In genomic region chr13:24080134-24080533, GRCh38 we compare ENCODE assay signal across 17 cellular contexts.
A peak's percentile ranks its signal among the peaks of the same experiment; 100 is the strongest.
DNase-seq lines count a peak whose midpoint lies in the region; ATAC-seq and TF ChIP-seq lines count a peak whose summit lies in the region.
"Had no signal": no experiment of that assay in that cellular context is flagged by ENCODE, and none has a peak within 500 bp of the region (broad histone marks: within the 10 kb centered on the region; RNA-seq: fewer than 3 reads in every experiment).

No MANE protein-coding gene starts in this region.

- ATAC-seq in GM23338 (no peak), upper lobe of left lung (ENCODE audit: low FRiP score in 2 of 2) (no peak), HG02678 (IDR thresholded peaks at IDR 0.05; ENCODE audit: unreplicated experiment) (no peak)

- no peak overlapping the region for H2BK5ac ChIP-seq in H9 (ENCODE audit: insufficient read length, low read length)

- H3K27ac ChIP-seq in GM23338 (ENCODE audit: low read depth) (no peak overlapping the region), H9 (ENCODE audit: insufficient read length, low read depth, low read length) (no peak overlapping the region), neural progenitor cell (no peak overlapping the region), upper lobe of left lung (no peak overlapping the region)

- no peak overlapping the region for H3K4me3 ChIP-seq in GM23338
- H3K4me3 ChIP-seq in fibroblast of villous mesenchyme (ENCODE audit: low read depth, low read length) = no peak overlapping the region
- H3K4me3 ChIP-seq in neural progenitor cell = no peak overlapping the region
- H3K4me3 ChIP-seq in upper lobe of left lung = no peak overlapping the region

- H3K27me3 Mint-ChIP-seq in GM23338 (ENCODE audit: insufficient read depth, low read depth, poor library complexity) = peaks cover 6% of the 10 kb centered on the region
- no peaks in the 10 kb centered on the region; the same call in 1 of the 2 replicates for H3K27me3 Mint-ChIP-seq in H9 (ENCODE audit: low read depth)
- peaks cover 4% of the 10 kb centered on the region for H3K27me3 Mint-ChIP-seq in neural progenitor cell (ENCODE audit: insufficient read depth, low read depth)

- H3K23me2 ChIP-seq in H9 (ENCODE audit: insufficient read length, low read depth, low read length, poor library complexity, severe bottlenecking) = no peaks in the 10 kb centered on the region

- H2AK5ac ChIP-seq in H9 (ENCODE audit: insufficient read length, low read length) = no peak overlapping the region

- H2BK120ac ChIP-seq in H9 (ENCODE audit: low read depth, low read length, poor library complexity, severe bottlenecking) = no peak overlapping the region

- no peak for DNase-seq in GM23338 (ENCODE audit: low spot score)
- no peak for DNase-seq in H9
- DNase-seq in fibroblast of villous mesenchyme (ENCODE audit: low read depth) = peak; percentile 31
- peak; percentile 42 for DNase-seq in neural progenitor cell (ENCODE audit: low spot score)
- DNase-seq in NCI-H82 (lab: John Stamatoyannopoulos, UW) = no peak
- no peak for DNase-seq in upper lobe of left lung
- DNase-seq in SIG-M5 treated with dmso at 0.1 percent for 504 hours (lab: John Stamatoyannopoulos, UW; ENCODE audit: unreplicated experiment) = no peak
- DNase-seq: C1 segment of cervical spinal cord; Calu3; CD4-positive, alpha-beta memory T cell; COR-L47; DMS53; DMS79 treated with DMSO at 0.1 percent for 48 hours; GF-D8; GOT3; HCEC 1CT had no signal

- no peak overlapping the region for H3K27ac Mint-ChIP-seq in GM23338
- H3K27ac Mint-ChIP-seq in H9 = no peak overlapping the region
- peak overlapping the region; percentile 69 for H3K27ac Mint-ChIP-seq in neural progenitor cell
- H3K27ac Mint-ChIP-seq: CD4-positive, alpha-beta memory T cell had no signal

- no peak for TF ChIP-seq POLR2A in upper lobe of left lung (IDR thresholded peaks at IDR 0.05)

- TF ChIP-seq EP300 in upper lobe of left lung (IDR thresholded peaks at IDR 0.05) = no peak

- peak overlapping the region; percentile 96 for H4K8ac ChIP-seq in H9 (replicated peaks; ENCODE audit: insufficient read length, low read depth, low read length)

- H3K36me3 ChIP-seq in GM23338 (ENCODE audit: insufficient read depth) (no peaks in the 10 kb centered on the region), neural progenitor cell (no peaks in the 10 kb centered on the region), upper lobe of left lung (no peaks in the 10 kb centered on the region)

- no peak overlapping the region for H3T11ph ChIP-seq in H9 (ENCODE audit: low read length)

- no peak overlapping the region for H3K18ac ChIP-seq in H9 (ENCODE audit: insufficient read length, low read depth, low read length)

- no peak overlapping the region for H3K9ac ChIP-seq in H9 (ENCODE audit: extremely low read depth, insufficient read length, low read length)
- H3K9ac ChIP-seq in neural progenitor cell = no peak overlapping the region

- H3K4me1 Mint-ChIP-seq in GM23338 = peaks cover 40% of the 10 kb centered on the region
- H3K4me1 Mint-ChIP-seq in H9 = peaks cover 29 to 37% of the 10 kb centered on the region in 2 experiments
- H3K4me1 Mint-ChIP-seq in neural progenitor cell = peaks cover 82% of the 10 kb centered on the region

- 0 out of 2 replicates have a peak, but pooled peaks cover 6% of the 10 kb centered on the region for H3F3A ChIP-seq in GM23338 (replicated peaks; ENCODE audit: low read depth)
- H3F3A ChIP-seq in neural progenitor cell (ENCODE audit: low read depth) = peaks cover 22% of the 10 kb centered on the region

- no peaks in the 10 kb centered on the region for H3K79me2 ChIP-seq in GM23338 (replicated peaks; ENCODE audit: insufficient read depth)
- H3K79me2 ChIP-seq in H9 (ENCODE audit: insufficient read depth, low read length) = no peaks in the 10 kb centered on the region
- no peaks in the 10 kb centered on the region for H3K79me2 ChIP-seq in neural progenitor cell (ENCODE audit: low read depth)

- WGBS in H9 (ENCODE audit: extremely low coverage, insufficient read length, low lambda C conversion rate) = no CpG with 5 or more reads among the region's 5 CpGs
- WGBS in upper lobe of left lung, 2 donors = 91 to 94% methylated on average over 5 of the region's 5 CpGs

- H3K4me1 ChIP-seq in GM23338 (ENCODE audit: insufficient read depth) = peaks cover 32% of the 10 kb centered on the region
- peaks cover 10% of the 10 kb centered on the region; the same call in 1 of the 2 replicates for H3K4me1 ChIP-seq in H9 (ENCODE audit: insufficient read depth, low read length)
- H3K4me1 ChIP-seq in neural progenitor cell = peaks cover 46% of the 10 kb centered on the region
- H3K4me1 ChIP-seq in upper lobe of left lung = peaks cover 9 to 17% (median 16%) of the 10 kb centered on the region in 4 donors

- no peak overlapping the region for H2BK20ac ChIP-seq in H9 (ENCODE audit: low read depth, low read length, poor library complexity, severe bottlenecking)

- H4K5ac ChIP-seq in H9 (ENCODE audit: insufficient read length, low read depth, low read length) = no peak overlapping the region

- H4K20me1 ChIP-seq in GM23338 (replicated peaks; ENCODE audit: insufficient read depth) = no peaks in the 10 kb centered on the region
- no peaks in the 10 kb centered on the region for H4K20me1 ChIP-seq in H9 (ENCODE audit: control insufficient read depth, insufficient read depth, insufficient read length)
- no peaks in the 10 kb centered on the region for H4K20me1 ChIP-seq in neural progenitor cell (ENCODE audit: low read depth)

- H3K23ac ChIP-seq in H9 (ENCODE audit: insufficient read length, low read depth, low read length) = no peak overlapping the region

- TF ChIP-seq CTCF in GM23338 (conservative IDR thresholded peaks at IDR 0.05; ENCODE audit: low read depth in 2 of 2) (no peak), H9 (conservative IDR thresholded peaks at IDR 0.05) (no peak), fibroblast of villous mesenchyme (IDR thresholded peaks at IDR 0.05; ENCODE audit: insufficient read depth, low read depth, low read length) (no peak), neural progenitor cell (IDR thresholded peaks at IDR 0.05) (no peak), upper lobe of left lung (IDR thresholded peaks at IDR 0.05) (no peak)

- H2BK12ac ChIP-seq in H9 (ENCODE audit: insufficient read length, low read depth, low read length) = no peak overlapping the region

- H3K9me2 ChIP-seq in GM23338 (ENCODE audit: insufficient read depth) = peaks cover 11% of the 10 kb centered on the region; the same call in 1 of the 2 replicates

- no peaks in the 10 kb centered on the region for H3K36me3 Mint-ChIP-seq in GM23338 (ENCODE audit: low read depth)
- H3K36me3 Mint-ChIP-seq in H9 (ENCODE audit: insufficient read depth in 1 of 3, low read depth in 3 of 3) = no peaks in the 10 kb centered on the region
- H3K36me3 Mint-ChIP-seq in neural progenitor cell = peaks cover 5% of the 10 kb centered on the region
- H3K36me3 Mint-ChIP-seq: CD4-positive, alpha-beta memory T cell had no signal

- H3K14ac ChIP-seq in H9 (ENCODE audit: insufficient read depth, low read length) = no peak overlapping the region

- H2AFZ ChIP-seq in GM23338 (0 out of 2 replicates have a peak overlapping the region, but pooled peaks have one; percentile 4), H9 (ENCODE audit: low read length) (no peak overlapping the region), neural progenitor cell (replicated peaks) (no peak overlapping the region)

- H3K9me3 ChIP-seq in H9 (ENCODE audit: control insufficient read depth, low read depth, low read length) = no peaks in the 10 kb centered on the region
- H3K9me3 ChIP-seq in neural progenitor cell (ENCODE audit: low read depth) = no peaks in the 10 kb centered on the region
- no peaks in the 10 kb centered on the region for H3K9me3 ChIP-seq in upper lobe of left lung

- no peaks in the 10 kb centered on the region for H3K27me3 ChIP-seq in GM23338 (ENCODE audit: insufficient read depth)
- 0 out of 2 replicates have a peak, but pooled peaks cover 2% of the 10 kb centered on the region for H3K27me3 ChIP-seq in H9 (ENCODE audit: insufficient read depth, low read length)
- no peaks in the 10 kb centered on the region for H3K27me3 ChIP-seq in neural progenitor cell
- no peaks in the 10 kb centered on the region for H3K27me3 ChIP-seq in upper lobe of left lung

- no peak overlapping the region for H4K91ac ChIP-seq in H9 (ENCODE audit: insufficient read length, low read depth, low read length)

- H3K56ac ChIP-seq in H9 (ENCODE audit: insufficient read length, low read depth, low read length) = no peak overlapping the region

- H3K4ac ChIP-seq in H9 (ENCODE audit: low read depth, low read length) = no peak overlapping the region

- H3K4me3 Mint-ChIP-seq in GM23338 (no peak overlapping the region), H9 (no peak overlapping the region), neural progenitor cell (no peak overlapping the region)
- H3K4me3 Mint-ChIP-seq: CD4-positive, alpha-beta memory T cell had no signal

- no peak overlapping the region for H3K4me2 ChIP-seq in GM23338
- no peak overlapping the region for H3K4me2 ChIP-seq in H9 (ENCODE audit: insufficient read depth, insufficient read length, low read length)
- no peak overlapping the region for H3K4me2 ChIP-seq in neural progenitor cell

- H2BK15ac ChIP-seq in H9 (ENCODE audit: low read depth, low read length) = no peak overlapping the region

- no peaks in the 10 kb centered on the region for H3K79me1 ChIP-seq in H9 (ENCODE audit: insufficient read depth, low read depth, low read length, poor library complexity, severe bottlenecking)

- H3K9me3 Mint-ChIP-seq in GM23338 (no peaks in the 10 kb centered on the region), H9 (no peaks in the 10 kb centered on the region; a peak in 1 of 5 replicates), neural progenitor cell (no peaks in the 10 kb centered on the region)

TF ChIP-seq in GM23338, 12 proteins besides CTCF, POLR2A, EP300 and RAD21 (continues in another document):
- TF ChIP-seq CREB1 (CRISPR knock-in tag; IDR thresholded peaks at IDR 0.05; ENCODE audit: low read depth) (no peak), JUNB (IDR thresholded peaks at IDR 0.05; ENCODE audit: unreplicated experiment) (no peak)

Comparison
In these comparisons a context has a peak if more than half of its experiments do, and no peak if none do; other contexts are left out.
1. DNase-seq: peak in fibroblast of villous mesenchyme (single experiment) and neural progenitor cell (single experiment); none in GM23338 (single experiment), H9 (single experiment), NCI-H82 (single experiment), upper lobe of left lung (0 of 2) and SIG-M5 treated with dmso at 0.1 percent for 504 hours (single experiment).